Comparison of ENCODE assay signal across 3 cellular contexts in genomic region chr5:87079219-87079618, GRCh38.
TF ChIP-seq lines count a peak whose summit lies in the region.

No MANE protein-coding gene starts in this region.

TF ChIP-seq in SK-N-SH treated with all-trans-retinoic acid at 6 μM for 48 hours, 23 proteins besides CTCF, POLR2A, EP300 and RAD21 (continued from another document):
- TF ChIP-seq, protein P1, sequence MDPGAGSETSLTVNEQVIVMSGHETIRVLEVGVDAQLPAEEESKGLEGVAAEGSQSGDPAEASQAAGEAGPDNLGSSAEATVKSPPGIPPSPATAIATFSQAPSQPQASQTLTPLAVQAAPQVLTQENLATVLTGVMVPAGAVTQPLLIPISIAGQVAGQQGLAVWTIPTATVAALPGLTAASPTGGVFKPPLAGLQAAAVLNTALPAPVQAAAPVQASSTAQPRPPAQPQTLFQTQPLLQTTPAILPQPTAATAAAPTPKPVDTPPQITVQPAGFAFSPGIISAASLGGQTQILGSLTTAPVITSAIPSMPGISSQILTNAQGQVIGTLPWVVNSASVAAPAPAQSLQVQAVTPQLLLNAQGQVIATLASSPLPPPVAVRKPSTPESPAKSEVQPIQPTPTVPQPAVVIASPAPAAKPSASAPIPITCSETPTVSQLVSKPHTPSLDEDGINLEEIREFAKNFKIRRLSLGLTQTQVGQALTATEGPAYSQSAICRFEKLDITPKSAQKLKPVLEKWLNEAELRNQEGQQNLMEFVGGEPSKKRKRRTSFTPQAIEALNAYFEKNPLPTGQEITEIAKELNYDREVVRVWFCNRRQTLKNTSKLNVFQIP (CRISPR knock-in tag; IDR thresholded peaks at IDR 0.05; ENCODE audit: borderline replicate concordance, low read depth) = no peak
- TF ChIP-seq BACH2 (CRISPR knock-in tag; IDR thresholded peaks at IDR 0.05; ENCODE audit: borderline replicate concordance) (no peak), GLIS3 (CRISPR knock-in tag; IDR thresholded peaks at IDR 0.05) (no peak)
- TF ChIP-seq, protein P2, sequence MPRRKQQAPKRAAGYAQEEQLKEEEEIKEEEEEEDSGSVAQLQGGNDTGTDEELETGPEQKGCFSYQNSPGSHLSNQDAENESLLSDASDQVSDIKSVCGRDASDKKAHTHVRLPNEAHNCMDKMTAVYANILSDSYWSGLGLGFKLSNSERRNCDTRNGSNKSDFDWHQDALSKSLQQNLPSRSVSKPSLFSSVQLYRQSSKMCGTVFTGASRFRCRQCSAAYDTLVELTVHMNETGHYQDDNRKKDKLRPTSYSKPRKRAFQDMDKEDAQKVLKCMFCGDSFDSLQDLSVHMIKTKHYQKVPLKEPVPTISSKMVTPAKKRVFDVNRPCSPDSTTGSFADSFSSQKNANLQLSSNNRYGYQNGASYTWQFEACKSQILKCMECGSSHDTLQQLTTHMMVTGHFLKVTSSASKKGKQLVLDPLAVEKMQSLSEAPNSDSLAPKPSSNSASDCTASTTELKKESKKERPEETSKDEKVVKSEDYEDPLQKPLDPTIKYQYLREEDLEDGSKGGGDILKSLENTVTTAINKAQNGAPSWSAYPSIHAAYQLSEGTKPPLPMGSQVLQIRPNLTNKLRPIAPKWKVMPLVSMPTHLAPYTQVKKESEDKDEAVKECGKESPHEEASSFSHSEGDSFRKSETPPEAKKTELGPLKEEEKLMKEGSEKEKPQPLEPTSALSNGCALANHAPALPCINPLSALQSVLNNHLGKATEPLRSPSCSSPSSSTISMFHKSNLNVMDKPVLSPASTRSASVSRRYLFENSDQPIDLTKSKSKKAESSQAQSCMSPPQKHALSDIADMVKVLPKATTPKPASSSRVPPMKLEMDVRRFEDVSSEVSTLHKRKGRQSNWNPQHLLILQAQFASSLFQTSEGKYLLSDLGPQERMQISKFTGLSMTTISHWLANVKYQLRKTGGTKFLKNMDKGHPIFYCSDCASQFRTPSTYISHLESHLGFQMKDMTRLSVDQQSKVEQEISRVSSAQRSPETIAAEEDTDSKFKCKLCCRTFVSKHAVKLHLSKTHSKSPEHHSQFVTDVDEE (CRISPR knock-in tag; IDR thresholded peaks at IDR 0.05) = no peak
- TF ChIP-seq, protein P3, sequence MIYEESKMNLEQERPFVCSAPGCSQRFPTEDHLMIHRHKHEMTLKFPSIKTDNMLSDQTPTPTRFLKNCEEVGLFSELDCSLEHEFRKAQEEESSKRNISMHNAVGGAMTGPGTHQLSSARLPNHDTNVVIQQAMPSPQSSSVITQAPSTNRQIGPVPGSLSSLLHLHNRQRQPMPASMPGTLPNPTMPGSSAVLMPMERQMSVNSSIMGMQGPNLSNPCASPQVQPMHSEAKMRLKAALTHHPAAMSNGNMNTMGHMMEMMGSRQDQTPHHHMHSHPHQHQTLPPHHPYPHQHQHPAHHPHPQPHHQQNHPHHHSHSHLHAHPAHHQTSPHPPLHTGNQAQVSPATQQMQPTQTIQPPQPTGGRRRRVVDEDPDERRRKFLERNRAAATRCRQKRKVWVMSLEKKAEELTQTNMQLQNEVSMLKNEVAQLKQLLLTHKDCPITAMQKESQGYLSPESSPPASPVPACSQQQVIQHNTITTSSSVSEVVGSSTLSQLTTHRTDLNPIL (CRISPR knock-in tag; IDR thresholded peaks at IDR 0.05; ENCODE audit: low read depth) = no peak
TF ChIP-seq in SK-N-SH treated with all-trans-retinoic acid at 6 μM for 48 hours: peak in this region for 0.

TF ChIP-seq in SK-N-SH, 30 proteins besides CTCF, POLR2A, EP300 and RAD21:
- TF ChIP-seq, protein P4, sequence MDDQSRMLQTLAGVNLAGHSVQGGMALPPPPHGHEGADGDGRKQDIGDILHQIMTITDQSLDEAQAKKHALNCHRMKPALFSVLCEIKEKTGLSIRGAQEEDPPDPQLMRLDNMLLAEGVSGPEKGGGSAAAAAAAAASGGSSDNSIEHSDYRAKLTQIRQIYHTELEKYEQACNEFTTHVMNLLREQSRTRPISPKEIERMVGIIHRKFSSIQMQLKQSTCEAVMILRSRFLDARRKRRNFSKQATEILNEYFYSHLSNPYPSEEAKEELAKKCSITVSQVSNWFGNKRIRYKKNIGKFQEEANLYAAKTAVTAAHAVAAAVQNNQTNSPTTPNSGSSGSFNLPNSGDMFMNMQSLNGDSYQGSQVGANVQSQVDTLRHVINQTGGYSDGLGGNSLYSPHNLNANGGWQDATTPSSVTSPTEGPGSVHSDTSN (IDR thresholded peaks at IDR 0.05) = no peak
- TF ChIP-seq TCF12 (IDR thresholded peaks at IDR 0.05) (no peak), MXI1 (IDR thresholded peaks at IDR 0.05; ENCODE audit: low read depth, low read length) (no peak), RXRA (IDR thresholded peaks at IDR 0.05; ENCODE audit: borderline replicate concordance, low read depth) (no peak), ELF1 (IDR thresholded peaks at IDR 0.05) (no peak), NFIC (IDR thresholded peaks at IDR 0.05; ENCODE audit: borderline replicate concordance) (no peak), FOXM1 (IDR thresholded peaks at IDR 0.05; ENCODE audit: low read depth) (no peak), TAF1 (IDR thresholded peaks at IDR 0.05; ENCODE audit: borderline replicate concordance, low read depth, low read length) (no peak), NRF1 (IDR thresholded peaks at IDR 0.05; ENCODE audit: low read depth, low read length) (no peak), ZBTB33 (IDR thresholded peaks at IDR 0.05; ENCODE audit: borderline replicate concordance, low read depth) (no peak), JUND (IDR thresholded peaks at IDR 0.05) (no peak), POLR2AphosphoS5 (IDR thresholded peaks at IDR 0.05; ENCODE audit: low read depth, low read length) (no peak), USF2 (IDR thresholded peaks at IDR 0.05; ENCODE audit: borderline replicate concordance, low read depth, low read length) (no peak), FOXJ3 (CRISPR knock-in tag; IDR thresholded peaks at IDR 0.05) (no peak), RFX5 (IDR thresholded peaks at IDR 0.05; ENCODE audit: low read length) (no peak)
TF ChIP-seq in SK-N-SH: peak in this region for 0.

TF ChIP-seq in GM12878, 131 proteins besides CTCF, POLR2A, EP300 and RAD21 (continued from another document):
- TF ChIP-seq PRDM15 (CRISPR knock-in tag; IDR thresholded peaks at IDR 0.05) (no peak), BACH1 (IDR thresholded peaks at IDR 0.05; ENCODE audit: borderline replicate concordance) (no peak), SUZ12 (IDR thresholded peaks at IDR 0.05; ENCODE audit: unreplicated experiment) (no peak), FOXM1 (IDR thresholded peaks at IDR 0.05; ENCODE audit: low read depth, low read length) (no peak), MEF2A (IDR thresholded peaks at IDR 0.05; ENCODE audit: insufficient read depth, low read depth, low read length) (no peak), TBL1XR1 (IDR thresholded peaks at IDR 0.05; ENCODE audit: low read depth, low read length) (no peak)
- TF ChIP-seq, protein P5, sequence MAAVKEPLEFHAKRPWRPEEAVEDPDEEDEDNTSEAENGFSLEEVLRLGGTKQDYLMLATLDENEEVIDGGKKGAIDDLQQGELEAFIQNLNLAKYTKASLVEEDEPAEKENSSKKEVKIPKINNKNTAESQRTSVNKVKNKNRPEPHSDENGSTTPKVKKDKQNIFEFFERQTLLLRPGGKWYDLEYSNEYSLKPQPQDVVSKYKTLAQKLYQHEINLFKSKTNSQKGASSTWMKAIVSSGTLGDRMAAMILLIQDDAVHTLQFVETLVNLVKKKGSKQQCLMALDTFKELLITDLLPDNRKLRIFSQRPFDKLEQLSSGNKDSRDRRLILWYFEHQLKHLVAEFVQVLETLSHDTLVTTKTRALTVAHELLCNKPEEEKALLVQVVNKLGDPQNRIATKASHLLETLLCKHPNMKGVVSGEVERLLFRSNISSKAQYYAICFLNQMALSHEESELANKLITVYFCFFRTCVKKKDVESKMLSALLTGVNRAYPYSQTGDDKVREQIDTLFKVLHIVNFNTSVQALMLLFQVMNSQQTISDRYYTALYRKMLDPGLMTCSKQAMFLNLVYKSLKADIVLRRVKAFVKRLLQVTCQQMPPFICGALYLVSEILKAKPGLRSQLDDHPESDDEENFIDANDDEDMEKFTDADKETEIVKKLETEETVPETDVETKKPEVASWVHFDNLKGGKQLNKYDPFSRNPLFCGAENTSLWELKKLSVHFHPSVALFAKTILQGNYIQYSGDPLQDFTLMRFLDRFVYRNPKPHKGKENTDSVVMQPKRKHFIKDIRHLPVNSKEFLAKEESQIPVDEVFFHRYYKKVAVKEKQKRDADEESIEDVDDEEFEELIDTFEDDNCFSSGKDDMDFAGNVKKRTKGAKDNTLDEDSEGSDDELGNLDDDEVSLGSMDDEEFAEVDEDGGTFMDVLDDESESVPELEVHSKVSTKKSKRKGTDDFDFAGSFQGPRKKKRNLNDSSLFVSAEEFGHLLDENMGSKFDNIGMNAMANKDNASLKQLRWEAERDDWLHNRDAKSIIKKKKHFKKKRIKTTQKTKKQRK (IDR thresholded peaks at IDR 0.05; ENCODE audit: low read depth, low read length) = no peak
